ENCODE assay signal across 19 cellular contexts in genomic region chr1:9078949-9079500, GRCh38. TPM values are rescaled to one million over a fixed set of nuclear protein-coding genes. Genes with fewer than 3 reads are reported as not detected.
DNase-seq lines count a peak whose midpoint lies in the region; ATAC-seq, FAIRE-seq and TF ChIP-seq lines count a peak whose summit lies in the region.
"Had no signal": no experiment of that assay in that cellular context is flagged by ENCODE, and none has a peak within 500 bp of the region (broad histone marks: within the 10 kb centered on the region; RNA-seq: fewer than 3 reads in every experiment).

No MANE protein-coding gene starts in this region.

- peaks cover 2% of the 10 kb centered on the region for H3K36me3 Mint-ChIP-seq in activated naive CD8-positive, alpha-beta T cell treated with anti-CD3 and anti-CD28 coated beads, Interleukin-2, amount 10 ng/mL, durations not matched to agents 7 days and 5 days
- H3K36me3 Mint-ChIP-seq in activated naive CD8-positive, alpha-beta T cell treated with anti-CD3 and anti-CD28 coated beads for 36 hours = no peaks in the 10 kb centered on the region
- H3K36me3 Mint-ChIP-seq in natural killer cell = no peaks in the 10 kb centered on the region
- H3K36me3 Mint-ChIP-seq: activated naive CD4-positive, alpha-beta T cell treated with anti-CD3 and anti-CD28 coated beads, Interleukin-2, amount 50 U/mL, for 24 hours had no signal

- TF ChIP-seq RAD21 in HepG2 (CRISPR knock-in tag; IDR thresholded peaks at IDR 0.05) = no peak

- H3K9me3 ChIP-seq in HepG2 (ENCODE audit: low read length) (no peaks in the 10 kb centered on the region), vagina (no peaks in the 10 kb centered on the region)
- H3K9me3 ChIP-seq: right atrium auricular region had no signal

- in situ Hi-C loops in HepG2 (cut with HindIII; ENCODE audit: extremely low pct_ligation_motif_present, low pct_unique_long_range_greater_than_20kb) = no loop called here

- H3K27ac Mint-ChIP-seq in activated naive CD8-positive, alpha-beta T cell treated with anti-CD3 and anti-CD28 coated beads, Interleukin-2, amount 10 ng/mL, durations not matched to agents 7 days and 5 days = no peak overlapping the region
- no peak overlapping the region for H3K27ac Mint-ChIP-seq in activated naive CD8-positive, alpha-beta T cell treated with anti-CD3 and anti-CD28 coated beads for 36 hours
- no peak overlapping the region for H3K27ac Mint-ChIP-seq in natural killer cell
- H3K27ac Mint-ChIP-seq: activated naive CD4-positive, alpha-beta T cell treated with anti-CD3 and anti-CD28 coated beads, Interleukin-2, amount 50 U/mL, for 24 hours had no signal

- H3K9me3 Mint-ChIP-seq in activated naive CD8-positive, alpha-beta T cell treated with anti-CD3 and anti-CD28 coated beads, Interleukin-2, amount 10 ng/mL, durations not matched to agents 7 days and 5 days = no peaks in the 10 kb centered on the region
- H3K9me3 Mint-ChIP-seq in activated naive CD8-positive, alpha-beta T cell treated with anti-CD3 and anti-CD28 coated beads for 36 hours = no peaks in the 10 kb centered on the region
- H3K9me3 Mint-ChIP-seq in natural killer cell = no peaks in the 10 kb centered on the region
- H3K9me3 Mint-ChIP-seq: activated naive CD4-positive, alpha-beta T cell treated with anti-CD3 and anti-CD28 coated beads, Interleukin-2, amount 50 U/mL, for 24 hours had no signal

- TF ChIP-seq POLR2A in Raji (IDR thresholded peaks at IDR 0.05; ENCODE audit: insufficient read depth, low read depth, low read length) = 0 out of 2 replicates have a peak, but pooled peaks have one; percentile 21
- TF ChIP-seq POLR2A in HepG2 (IDR thresholded peaks at IDR 0.05; ENCODE audit: insufficient read depth in 1 of 2, low read depth in 2 of 2, low read length in 2 of 2) = no peak
- no peak for TF ChIP-seq POLR2A in vagina (IDR thresholded peaks at IDR 0.05)

- H3K9ac ChIP-seq in HepG2 (ENCODE audit: insufficient read depth, low read depth, low read length) = no peak overlapping the region
- H3K9ac ChIP-seq: GM23248, KMS-11 had no signal

- POLR2A ChIA-PET in activated naive CD8-positive, alpha-beta T cell treated with anti-CD3 and anti-CD28 coated beads, Interleukin-2, amount 10 ng/mL, durations not matched to agents 7 days and 5 days (lab: Charles Lee) = no interaction called here
- POLR2A ChIA-PET in HepG2 (lab: Yijun Ruan, JAX) = no interaction called here

- H3K4me1 Mint-ChIP-seq in activated naive CD8-positive, alpha-beta T cell treated with anti-CD3 and anti-CD28 coated beads, Interleukin-2, amount 10 ng/mL, durations not matched to agents 7 days and 5 days = peaks cover 47% of the 10 kb centered on the region
- H3K4me1 Mint-ChIP-seq in activated naive CD8-positive, alpha-beta T cell treated with anti-CD3 and anti-CD28 coated beads for 36 hours = peaks cover 37% of the 10 kb centered on the region
- H3K4me1 Mint-ChIP-seq in natural killer cell = peaks cover 19 to 23% of the 10 kb centered on the region in 2 donors

- 40% methylated on average over 17 of the region's 17 CpGs for WGBS in HepG2 (ENCODE audit: low lambda C conversion rate)

- no TSS peak for BruUV-seq in HepG2 (replicated peaks; lab: Mats Ljungman, UMichigan)

- H3K4me3 ChIP-seq in HepG2 (replicated peaks in 1 of 3; ENCODE audit: insufficient read depth in 1 of 3, low read depth in 2 of 3, low read length in 3 of 3) (no peak overlapping the region), vagina (no peak overlapping the region)
- H3K4me3 ChIP-seq: dorsolateral prefrontal cortex, GM23248, right atrium auricular region had no signal

- H3K4me2 ChIP-seq in HepG2 (ENCODE audit: low read depth, low read length) = no peak overlapping the region

- H3K4me1 ChIP-seq in HepG2 (ENCODE audit: insufficient read depth, low read length) = peaks cover 25% of the 10 kb centered on the region
- peaks cover 36% of the 10 kb centered on the region for H3K4me1 ChIP-seq in vagina
- H3K4me1 ChIP-seq: right atrium auricular region had no signal

- H3K27ac ChIP-seq in HepG2 (ENCODE audit: extremely low read length, insufficient read depth, low read length) (no peak overlapping the region), vagina (peak overlapping the region; percentile 53)
- H3K27ac ChIP-seq: dorsolateral prefrontal cortex, GM23248, KMS-11, right atrium auricular region had no signal

- no peak for FAIRE-seq in HepG2 (lab: Jason Lieb, UNC)
- FAIRE-seq: islet of Langerhans had no signal

- H3K4me3 Mint-ChIP-seq in activated naive CD8-positive, alpha-beta T cell treated with anti-CD3 and anti-CD28 coated beads, Interleukin-2, amount 10 ng/mL, durations not matched to agents 7 days and 5 days = peak overlapping the region; percentile 48
- H3K4me3 Mint-ChIP-seq in activated naive CD8-positive, alpha-beta T cell treated with anti-CD3 and anti-CD28 coated beads for 36 hours = no peak overlapping the region
- no peak overlapping the region for H3K4me3 Mint-ChIP-seq in natural killer cell
- H3K4me3 Mint-ChIP-seq: activated naive CD4-positive, alpha-beta T cell treated with anti-CD3 and anti-CD28 coated beads, Interleukin-2, amount 50 U/mL, for 24 hours had no signal

- intact Hi-C loops in HepG2 (cut with micrococcal nuclease; ENCODE audit: unreplicated experiment) = no loop called here
- intact Hi-C loops in vagina (cut with DNase I) = no loop called here
- intact Hi-C loops in natural killer cell (cut with micrococcal nuclease) = no loop called here

- no peaks in the 10 kb centered on the region for H3K79me2 ChIP-seq in HepG2 (ENCODE audit: insufficient read depth, low read length)

- no peak for DNase-seq in activated naive CD8-positive, alpha-beta T cell treated with anti-CD3 and anti-CD28 coated beads, Interleukin-2, amount 10 ng/mL, durations not matched to agents 7 days and 5 days
- no peak for DNase-seq in activated naive CD8-positive, alpha-beta T cell treated with anti-CD3 and anti-CD28 coated beads for 36 hours
- DNase-seq in HepG2 (ENCODE audit: low spot score) (no peak), vagina (ENCODE audit: extremely low spot score in 2 of 2) (no peak), NCI-H1694 (lab: John Stamatoyannopoulos, UW) (no peak), natural killer cell (no peak), SHP77 treated with DMSO at 0.1 percent for 48 hours (lab: John Stamatoyannopoulos, UW) (no peak)
- DNase-seq: activated CD8-positive, alpha-beta memory T cell treated with anti-CD3 and anti-CD28 coated beads, Interleukin-2, amount 50 U/mL, for 4 hours; dorsolateral prefrontal cortex; GM23248; NCI-H1436 treated with DMSO at 0.1 percent for 48 hours; NCI-H446; nucleus accumbens had no signal

- H3K36me3 ChIP-seq in HepG2 (replicated peaks in 1 of 2; ENCODE audit: control insufficient read depth in 1 of 2, insufficient read depth in 2 of 2, low read length in 2 of 2) (no peaks in the 10 kb centered on the region), vagina (no peaks in the 10 kb centered on the region)
- H3K36me3 ChIP-seq: right atrium auricular region had no signal

- no peaks in the 10 kb centered on the region for H4K20me1 ChIP-seq in HepG2 (ENCODE audit: insufficient read depth, low read length)

- ATAC-seq in activated naive CD8-positive, alpha-beta T cell treated with anti-CD3 and anti-CD28 coated beads, Interleukin-2, amount 10 ng/mL, durations not matched to agents 7 days and 5 days (ENCODE audit: low read depth) = no peak
- no peak for ATAC-seq in HepG2
- no peak for ATAC-seq in natural killer cell

- H3K27me3 Mint-ChIP-seq in activated naive CD8-positive, alpha-beta T cell treated with anti-CD3 and anti-CD28 coated beads, Interleukin-2, amount 10 ng/mL, durations not matched to agents 7 days and 5 days = peaks cover 58% of the 10 kb centered on the region
- H3K27me3 Mint-ChIP-seq in activated naive CD8-positive, alpha-beta T cell treated with anti-CD3 and anti-CD28 coated beads for 36 hours = peaks cover 36% of the 10 kb centered on the region
- H3K27me3 Mint-ChIP-seq in natural killer cell (ENCODE audit: low read depth in 2 of 2) = peaks cover 12 to 41% of the 10 kb centered on the region in 2 donors
- H3K27me3 Mint-ChIP-seq: activated naive CD4-positive, alpha-beta T cell treated with anti-CD3 and anti-CD28 coated beads, Interleukin-2, amount 50 U/mL, for 24 hours had no signal

- H3K27me3 ChIP-seq in HepG2 (ENCODE audit: control insufficient read depth in 1 of 2, insufficient read depth in 2 of 2, low read length in 2 of 2) (peaks cover 0 to 29% of the 10 kb centered on the region in 2 experiments; a peak in 3 of 5 replicates), vagina (no peaks in the 10 kb centered on the region)
- H3K27me3 ChIP-seq: dorsolateral prefrontal cortex, right atrium auricular region had no signal

- CTCF ChIA-PET in HepG2 (lab: Yijun Ruan, JAX; ENCODE audit: low intra/inter-chr PET ratio, low total read pairs) = no interaction called here

- no peak overlapping the region for H2AFZ ChIP-seq in HepG2 (ENCODE audit: low read length)
- H2AFZ ChIP-seq: GM23248 had no signal

- TF ChIP-seq EP300 in HepG2 (IDR thresholded peaks at IDR 0.05; ENCODE audit: low read depth in 2 of 2, low read length in 2 of 2) (no peak), HepG2 (CRISPR knock-in tag; IDR thresholded peaks at IDR 0.05; ENCODE audit: borderline replicate concordance) (no peak)

- TF ChIP-seq CTCF in HepG2 (CRISPR knock-in tag; IDR thresholded peaks at IDR 0.05) (no peak), vagina (IDR thresholded peaks at IDR 0.05) (no peak), natural killer cell (IDR thresholded peaks at IDR 0.05) (no peak)

RNA-seq across cellular contexts. Expression of gene SLC2A5, which starts 9.6 kb away (rescaled TPM):
- not detected for total RNA-seq in activated naive CD8-positive, alpha-beta T cell treated with anti-CD3 and anti-CD28 coated beads, Interleukin-2, amount 10 ng/mL, durations not matched to agents 7 days and 5 days
- under 1 TPM in 1 of 2 experiments, not detected in 1; 0.08 TPM for total RNA-seq in activated naive CD8-positive, alpha-beta T cell treated with anti-CD3 and anti-CD28 coated beads for 36 hours
- total RNA-seq in HepG2 (2016; rRNA removed; fragmentation: Illumina TruSeq; extraction: Trizol) (0.04 TPM in 1 of 2 replicates, not detected in the other), vagina (8.1 TPM), natural killer cell (not detected)
- total RNA-seq in HepG2 (2016; cell fraction: cytosol; rRNA removed; fragmentation: Illumina TruSeq; extraction: Trizol; ENCODE audit: low read depth) = not detected in 2 replicates
- total RNA-seq in HepG2 (2016; cell fraction: insoluble cytoplasmic fraction; rRNA removed; fragmentation: Illumina TruSeq; extraction: Trizol) = not detected in 2 replicates
- total RNA-seq in HepG2 (2016; cell fraction: membrane; rRNA removed; fragmentation: Illumina TruSeq; extraction: Trizol) = not detected in 2 replicates
- not detected in 2 replicates for total RNA-seq in HepG2 (2016; cell fraction: nucleus; rRNA removed; fragmentation: Illumina TruSeq; extraction: Trizol)
- 0.54 and 0.80 TPM in 2 replicates for polyA plus RNA-seq in HepG2 (2011; rRNA removed)
- 0.27 and 0.46 TPM in 2 replicates for polyA plus RNA-seq in HepG2 (2011; cell fraction: cytosol; rRNA removed)
- polyA plus RNA-seq in HepG2 (2011; cell fraction: nucleus; rRNA removed) = 2.7 and 3.8 TPM in 2 replicates
- polyA plus RNA-seq in HepG2 (2012) = 0.16 and 0.68 TPM in 2 replicates
- not detected in 2 replicates for polyA plus RNA-seq in HepG2 (2016; cell fraction: cytosol; fragmentation: Illumina TruSeq; extraction: Trizol; ENCODE audit: low read depth)
- not detected in 2 replicates for polyA plus RNA-seq in HepG2 (2016; cell fraction: insoluble cytoplasmic fraction; fragmentation: Illumina TruSeq; extraction: Trizol; ENCODE audit: low read depth)
- not detected in 2 replicates for polyA plus RNA-seq in HepG2 (2016; cell fraction: membrane; fragmentation: Illumina TruSeq; extraction: Trizol; ENCODE audit: low read depth)
- polyA plus RNA-seq in HepG2 (2016; cell fraction: nucleus; fragmentation: Illumina TruSeq; extraction: Trizol; ENCODE audit: insufficient read depth, low read depth) = not detected in 2 replicates
- polyA minus RNA-seq in HepG2 (2011; rRNA and poly(A)+ RNA removed; ENCODE audit: low replicate concordance) = 0.24 TPM in 1 of 2 replicates, not detected in the other
- polyA minus RNA-seq in HepG2 (2011; cell fraction: cytosol; rRNA and poly(A)+ RNA removed) = 0.99 TPM in 1 of 2 replicates, not detected in the other
- polyA minus RNA-seq in HepG2 (2011; cell fraction: nucleus; rRNA and poly(A)+ RNA removed) = 1.2 TPM in 1 of 2 replicates, not detected in the other

RNA-seq across cellular contexts. Expression of gene GPR157, which starts 49.9 kb away (rescaled TPM):
- total RNA-seq in activated naive CD8-positive, alpha-beta T cell treated with anti-CD3 and anti-CD28 coated beads, Interleukin-2, amount 10 ng/mL, durations not matched to agents 7 days and 5 days = 1 to 10 TPM; 3.1 to 3.3 TPM
- 1 to 10 TPM; 2.1 to 2.3 TPM for total RNA-seq in activated naive CD8-positive, alpha-beta T cell treated with anti-CD3 and anti-CD28 coated beads for 36 hours
- total RNA-seq in HepG2 (2016; rRNA removed; fragmentation: Illumina TruSeq; extraction: Trizol) = 8.4 and 10.1 TPM in 2 replicates
- total RNA-seq in HepG2 (2016; cell fraction: cytosol; rRNA removed; fragmentation: Illumina TruSeq; extraction: Trizol; ENCODE audit: low read depth) = 4.0 and 7.1 TPM in 2 replicates
- total RNA-seq in HepG2 (2016; cell fraction: insoluble cytoplasmic fraction; rRNA removed; fragmentation: Illumina TruSeq; extraction: Trizol) = 10.7 and 12.8 TPM in 2 replicates
- total RNA-seq in HepG2 (2016; cell fraction: membrane; rRNA removed; fragmentation: Illumina TruSeq; extraction: Trizol) = 13.0 and 14.9 TPM in 2 replicates
- 7.1 and 10.0 TPM in 2 replicates for total RNA-seq in HepG2 (2016; cell fraction: nucleus; rRNA removed; fragmentation: Illumina TruSeq; extraction: Trizol)
- polyA plus RNA-seq in HepG2 (2011; rRNA removed) = 19.2 and 23.3 TPM in 2 replicates
- 14.2 and 15.0 TPM in 2 replicates for polyA plus RNA-seq in HepG2 (2011; cell fraction: cytosol; rRNA removed)
- 29.1 and 30.4 TPM in 2 replicates for polyA plus RNA-seq in HepG2 (2011; cell fraction: nucleus; rRNA removed)
- polyA plus RNA-seq in HepG2 (2012) = 25.2 and 25.3 TPM in 2 replicates
- polyA plus RNA-seq in HepG2 (2016; cell fraction: cytosol; fragmentation: Illumina TruSeq; extraction: Trizol; ENCODE audit: low read depth) = 1.7 and 2.0 TPM in 2 replicates
- polyA plus RNA-seq in HepG2 (2016; cell fraction: insoluble cytoplasmic fraction; fragmentation: Illumina TruSeq; extraction: Trizol; ENCODE audit: low read depth) = 4.3 and 5.8 TPM in 2 replicates
- 3.8 and 6.3 TPM in 2 replicates for polyA plus RNA-seq in HepG2 (2016; cell fraction: membrane; fragmentation: Illumina TruSeq; extraction: Trizol; ENCODE audit: low read depth)
- 8.1 and 9.9 TPM in 2 replicates for polyA plus RNA-seq in HepG2 (2016; cell fraction: nucleus; fragmentation: Illumina TruSeq; extraction: Trizol; ENCODE audit: insufficient read depth, low read depth)
- polyA minus RNA-seq in HepG2 (2011; rRNA and poly(A)+ RNA removed; ENCODE audit: low replicate concordance) = 23.1 and 157 TPM in 2 replicates
- 37.5 and 50.2 TPM in 2 replicates for polyA minus RNA-seq in HepG2 (2011; cell fraction: cytosol; rRNA and poly(A)+ RNA removed)
- 18.6 and 22.3 TPM in 2 replicates for polyA minus RNA-seq in HepG2 (2011; cell fraction: nucleus; rRNA and poly(A)+ RNA removed)
- 19.4 TPM for total RNA-seq in vagina
- total RNA-seq in natural killer cell = 1 to 10 TPM in 2 of 3 donors, under 1 TPM in 1; 1.00 to 1.2 (median 1.1) TPM

RNA-seq across cellular contexts. Expression of gene SLC2A7, which starts 52.8 kb away (rescaled TPM):
- total RNA-seq in activated naive CD8-positive, alpha-beta T cell treated with anti-CD3 and anti-CD28 coated beads, Interleukin-2, amount 10 ng/mL, durations not matched to agents 7 days and 5 days = under 1 TPM in 1 of 2 experiments, not detected in 1; 0.19 TPM
- under 1 TPM in 1 of 2 experiments, not detected in 1; 0.14 TPM for total RNA-seq in activated naive CD8-positive, alpha-beta T cell treated with anti-CD3 and anti-CD28 coated beads for 36 hours
- total RNA-seq in HepG2 (2016; rRNA removed; fragmentation: Illumina TruSeq; extraction: Trizol) (not detected in 2 replicates), vagina (not detected), natural killer cell (not detected)
- total RNA-seq in HepG2 (2016; cell fraction: cytosol; rRNA removed; fragmentation: Illumina TruSeq; extraction: Trizol; ENCODE audit: low read depth) = not detected in 2 replicates
- total RNA-seq in HepG2 (2016; cell fraction: insoluble cytoplasmic fraction; rRNA removed; fragmentation: Illumina TruSeq; extraction: Trizol) = not detected in 2 replicates
- not detected in 2 replicates for total RNA-seq in HepG2 (2016; cell fraction: membrane; rRNA removed; fragmentation: Illumina TruSeq; extraction: Trizol)
- total RNA-seq in HepG2 (2016; cell fraction: nucleus; rRNA removed; fragmentation: Illumina TruSeq; extraction: Trizol) = not detected in 2 replicates
- not detected in 2 replicates for polyA plus RNA-seq in HepG2 (2011; rRNA removed)
- not detected in 2 replicates for polyA plus RNA-seq in HepG2 (2011; cell fraction: cytosol; rRNA removed)
- polyA plus RNA-seq in HepG2 (2011; cell fraction: nucleus; rRNA removed) = not detected in 2 replicates
- not detected in 2 replicates for polyA plus RNA-seq in HepG2 (2012)
- polyA plus RNA-seq in HepG2 (2016; cell fraction: cytosol; fragmentation: Illumina TruSeq; extraction: Trizol; ENCODE audit: low read depth) = not detected in 2 replicates
- not detected in 2 replicates for polyA plus RNA-seq in HepG2 (2016; cell fraction: insoluble cytoplasmic fraction; fragmentation: Illumina TruSeq; extraction: Trizol; ENCODE audit: low read depth)
- polyA plus RNA-seq in HepG2 (2016; cell fraction: membrane; fragmentation: Illumina TruSeq; extraction: Trizol; ENCODE audit: low read depth) = not detected in 2 replicates
- polyA plus RNA-seq in HepG2 (2016; cell fraction: nucleus; fragmentation: Illumina TruSeq; extraction: Trizol; ENCODE audit: insufficient read depth, low read depth) = not detected in 2 replicates
- not detected in 2 replicates for polyA minus RNA-seq in HepG2 (2011; rRNA and poly(A)+ RNA removed; ENCODE audit: low replicate concordance)
- polyA minus RNA-seq in HepG2 (2011; cell fraction: cytosol; rRNA and poly(A)+ RNA removed) = not detected in 2 replicates
- not detected in 2 replicates for polyA minus RNA-seq in HepG2 (2011; cell fraction: nucleus; rRNA and poly(A)+ RNA removed)
- total RNA-seq: GM23248, mesenteric fat pad, right atrium auricular region had no signal
- polyA plus RNA-seq: GM23248 had no signal
